ENCODE assay signal across 10 cellular contexts in the genomic region with DNA sequence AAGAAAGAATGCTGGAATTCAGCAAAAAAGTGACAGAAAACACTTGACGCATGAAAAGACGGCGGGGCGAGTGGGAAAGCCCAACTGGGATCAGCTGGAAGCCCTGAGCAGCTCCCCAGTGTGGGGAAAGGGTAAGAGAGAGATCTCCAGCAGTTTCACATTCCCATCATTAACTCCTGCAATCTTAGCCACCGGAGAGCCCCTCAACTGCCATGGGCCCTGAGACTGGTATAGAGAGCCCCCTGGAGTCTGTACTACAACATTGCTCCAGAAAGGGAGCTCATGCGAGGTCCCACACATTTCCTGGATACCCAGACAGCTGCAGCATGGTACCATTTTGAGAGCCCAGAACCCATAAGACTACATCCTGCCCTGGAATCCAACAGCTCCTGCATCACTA. TPM values are rescaled to one million over a fixed set of nuclear protein-coding genes. Genes with fewer than 3 reads are reported as not detected.
DNase-seq lines count a peak whose midpoint lies in the region; ATAC-seq and TF ChIP-seq lines count a peak whose summit lies in the region.
"Had no signal": no experiment of that assay in that cellular context is flagged by ENCODE, and none has a peak within 500 bp of the region (broad histone marks: within the 10 kb centered on the region; RNA-seq: fewer than 3 reads in every experiment).

No MANE protein-coding gene starts in this region.

- H3K4me3 ChIP-seq in retinal pigment epithelial cell (ENCODE audit: low read length): no peak overlapping the region
- H3K4me3 ChIP-seq: gastroesophageal sphincter had no signal

- no peak overlapping the region for H3K27ac Mint-ChIP-seq in chondrocyte (ENCODE audit: unreplicated experiment)
- H3K27ac Mint-ChIP-seq: CD4-positive, CD25-positive, alpha-beta regulatory T cell had no signal

- no peak for ATAC-seq in GM18502 (IDR thresholded peaks at IDR 0.05; ENCODE audit: poor library complexity, unreplicated experiment)
- ATAC-seq in HG03095 (IDR thresholded peaks at IDR 0.05; ENCODE audit: unreplicated experiment): no peak
- no peak for ATAC-seq in GM18520 (IDR thresholded peaks at IDR 0.05; ENCODE audit: unreplicated experiment)
- ATAC-seq: gastroesophageal sphincter had no signal

- peaks cover 18% of the 10 kb centered on the region for H3K27me3 Mint-ChIP-seq in chondrocyte (ENCODE audit: low read depth)

- H3K4me1 Mint-ChIP-seq in chondrocyte (ENCODE audit: low read depth): no peaks in the 10 kb centered on the region

- no peak overlapping the region for H3K4me3 Mint-ChIP-seq in chondrocyte (ENCODE audit: unreplicated experiment)
- H3K4me3 Mint-ChIP-seq: CD4-positive, CD25-positive, alpha-beta regulatory T cell had no signal

- peak; percentile 62 for TF ChIP-seq CTCF in chondrocyte (IDR thresholded peaks at IDR 0.05)
- peak; percentile 77 for TF ChIP-seq CTCF in retinal pigment epithelial cell (conservative IDR thresholded peaks at IDR 0.05; ENCODE audit: low read depth, low read length)

- H3K9me3 Mint-ChIP-seq in chondrocyte (ENCODE audit: low read depth): peaks cover 7% of the 10 kb centered on the region

- peak; percentile 3 for DNase-seq in SIG-M5 treated with dmso at 0.1 percent for 504 hours (lab: John Stamatoyannopoulos, UW; ENCODE audit: unreplicated experiment)
- DNase-seq in SIG-M5 (lab: John Stamatoyannopoulos, UW): no peak
- peak; percentile 25 for DNase-seq in MV-4-11 (lab: John Stamatoyannopoulos, UW)
- DNase-seq in chondrocyte (ENCODE audit: low spot score): no peak
- no peak for DNase-seq in retinal pigment epithelial cell (ENCODE audit: low read depth)

- H3K36me3 Mint-ChIP-seq in chondrocyte (ENCODE audit: low read depth): peaks cover 3% of the 10 kb centered on the region
- H3K36me3 Mint-ChIP-seq: CD4-positive, CD25-positive, alpha-beta regulatory T cell had no signal

RNA-seq across cellular contexts. Expression of a gene that starts 31.1 kb away (rescaled TPM):
- total RNA-seq in chondrocyte: not detected in 3 replicates
- total RNA-seq: CD4-positive, CD25-positive, alpha-beta regulatory T cell; gastroesophageal sphincter had no signal

RNA-seq across cellular contexts. Expression of a gene that starts 32.9 kb away (rescaled TPM):
- total RNA-seq in chondrocyte: not detected in 3 replicates
- total RNA-seq: CD4-positive, CD25-positive, alpha-beta regulatory T cell had no signal

RNA-seq across cellular contexts. Expression of a gene that starts 44.7 kb away (rescaled TPM):
- total RNA-seq in chondrocyte: not detected in 3 replicates

Comparison
In these comparisons a context has a peak if more than half of its experiments do, and no peak if none do; other contexts are left out.
1. DNase-seq: peak in SIG-M5 treated with dmso at 0.1 percent for 504 hours (single experiment) and MV-4-11 (single experiment); none in SIG-M5 (single experiment), chondrocyte (single experiment) and retinal pigment epithelial cell (single experiment).